ENCODE assay signal across 8 cellular contexts in the genomic region with DNA sequence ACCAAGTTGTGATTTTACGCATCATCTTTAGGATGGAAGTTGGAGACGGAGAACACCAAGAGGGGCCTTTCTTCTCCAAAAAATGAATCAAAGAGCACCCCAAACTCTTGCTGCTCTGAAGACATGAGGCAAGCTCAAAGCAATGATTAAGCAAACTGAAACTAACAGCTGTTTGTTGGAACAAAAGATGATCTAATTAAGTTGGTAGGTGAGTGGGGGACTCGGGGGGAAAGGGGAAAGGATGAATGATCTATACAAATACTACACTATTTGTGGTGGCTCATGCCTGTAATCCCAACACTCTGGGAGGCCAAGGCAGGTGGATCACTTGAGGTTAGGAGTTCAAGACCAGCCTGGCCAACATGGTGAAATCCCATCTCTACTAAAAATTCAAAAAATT.
DNase-seq lines count a peak whose midpoint lies in the region; ATAC-seq, FAIRE-seq and TF ChIP-seq lines count a peak whose summit lies in the region.
"Not testable (repeated sequence)": the region's sequence is repeated elsewhere in the genome, so short reads cannot be mapped to it uniquely, and the experiment has no call there.

No MANE protein-coding gene starts in this region.

- not testable (repeated sequence) for H3K36me3 ChIP-seq in GM12878 (ENCODE audit: control insufficient read depth in 2 of 2, insufficient read depth in 2 of 2, low read length in 1 of 2); skeletal muscle tissue (ENCODE audit: control insufficient read depth in 3 of 3, insufficient read depth in 3 of 3, low read length in 3 of 3)

- in situ Hi-C loops in GM12878 (cut with MboI), result not testable (repeated sequence)

- peaks cover 8 to 15% (median 10%) of the 10 kb centered on the region in 7 donors for H3K9me3 Mint-ChIP-seq in CD14-positive monocyte
- H3K9me3 Mint-ChIP-seq in activated CD8-positive, alpha-beta T cell treated with anti-CD3 and anti-CD28 coated beads for 36 hours; activated naive CD4-positive, alpha-beta T cell treated with anti-CD3 and anti-CD28 coated beads for 36 hours; memory B cell; natural killer cell: not testable (repeated sequence)

- not testable (repeated sequence) for H3K27ac ChIP-seq in GM12878 (ENCODE audit: control insufficient read depth, insufficient read depth)
- H3K27ac ChIP-seq in skeletal muscle tissue (ENCODE audit: low read depth, low read length), result peak overlapping the region; percentile 31

- not testable (repeated sequence) for H3K4me2 ChIP-seq in GM12878 (ENCODE audit: control insufficient read depth, insufficient read depth)

- intact Hi-C loops in CD14-positive monocyte (cut with micrococcal nuclease); activated CD8-positive, alpha-beta T cell treated with anti-CD3 and anti-CD28 coated beads for 36 hours (cut with micrococcal nuclease); activated naive CD4-positive, alpha-beta T cell treated with anti-CD3 and anti-CD28 coated beads for 36 hours (cut with micrococcal nuclease); GM12878 (cut with micrococcal nuclease; ENCODE audit: unreplicated experiment); natural killer cell (cut with micrococcal nuclease): not testable (repeated sequence)

- H3K4me3 Mint-ChIP-seq in CD14-positive monocyte; activated CD8-positive, alpha-beta T cell treated with anti-CD3 and anti-CD28 coated beads for 36 hours; activated naive CD4-positive, alpha-beta T cell treated with anti-CD3 and anti-CD28 coated beads for 36 hours; memory B cell; natural killer cell: not testable (repeated sequence)

- RAD21 ChIA-PET in GM12878 (lab: Charles Lee; ENCODE audit: unreplicated experiment), result not testable (repeated sequence)

- H3K4me1 Mint-ChIP-seq in CD14-positive monocyte, result peaks cover 28% of the 10 kb centered on the region
- H3K4me1 Mint-ChIP-seq in activated CD8-positive, alpha-beta T cell treated with anti-CD3 and anti-CD28 coated beads for 36 hours (ENCODE audit: low read depth), result peaks cover 63% of the 10 kb centered on the region
- peaks cover 47% of the 10 kb centered on the region for H3K4me1 Mint-ChIP-seq in activated naive CD4-positive, alpha-beta T cell treated with anti-CD3 and anti-CD28 coated beads for 36 hours (ENCODE audit: low read depth)
- peaks cover 24% of the 10 kb centered on the region for H3K4me1 Mint-ChIP-seq in memory B cell
- H3K4me1 Mint-ChIP-seq in natural killer cell, result peaks cover 90 to 92% of the 10 kb centered on the region in 2 donors

- not testable (repeated sequence) for TF ChIP-seq POLR2A in GM12878 (IDR thresholded peaks at IDR 0.05; ENCODE audit: low read depth, low read length)

- not testable (repeated sequence) for TF ChIP-seq EP300 in GM12878 (IDR thresholded peaks at IDR 0.05; ENCODE audit: borderline replicate concordance in 1 of 2, control insufficient read depth in 1 of 2, low read depth in 2 of 2, low read length in 2 of 2)

- H3K27me3 Mint-ChIP-seq in CD14-positive monocyte (ENCODE audit: low read depth in 3 of 3); activated CD8-positive, alpha-beta T cell treated with anti-CD3 and anti-CD28 coated beads for 36 hours; activated naive CD4-positive, alpha-beta T cell treated with anti-CD3 and anti-CD28 coated beads for 36 hours (ENCODE audit: low read depth); memory B cell; natural killer cell (ENCODE audit: low read depth in 2 of 2): not testable (repeated sequence)

- H3K27ac Mint-ChIP-seq in CD14-positive monocyte, result peak overlapping the region; percentile 28 to 89 (median 84)
- not testable (repeated sequence) for H3K27ac Mint-ChIP-seq in activated CD8-positive, alpha-beta T cell treated with anti-CD3 and anti-CD28 coated beads for 36 hours; activated naive CD4-positive, alpha-beta T cell treated with anti-CD3 and anti-CD28 coated beads for 36 hours
- peak overlapping the region; percentile 9 for H3K27ac Mint-ChIP-seq in memory B cell
- H3K27ac Mint-ChIP-seq in natural killer cell, result peak overlapping the region; percentile 1 to 27

- DNase-seq in CD14-positive monocyte (ENCODE audit: low spot score); GM12878 (ENCODE audit: low read depth, low spot score); memory B cell (ENCODE audit: low spot score in 2 of 2); natural killer cell: not testable (repeated sequence)
- peak; percentile 18 for DNase-seq in NCI-H69 (lab: John Stamatoyannopoulos, UW)
- DNase-seq in activated CD8-positive, alpha-beta T cell treated with anti-CD3 and anti-CD28 coated beads for 36 hours, result peak; percentile 34
- peak; percentile 43 for DNase-seq in activated naive CD4-positive, alpha-beta T cell treated with anti-CD3 and anti-CD28 coated beads for 36 hours

- peaks cover 32 to 39% of the 10 kb centered on the region in 2 donors for H3K36me3 Mint-ChIP-seq in CD14-positive monocyte
- H3K36me3 Mint-ChIP-seq in activated CD8-positive, alpha-beta T cell treated with anti-CD3 and anti-CD28 coated beads for 36 hours (ENCODE audit: low read depth), result peaks cover 48% of the 10 kb centered on the region
- peaks cover 33% of the 10 kb centered on the region for H3K36me3 Mint-ChIP-seq in activated naive CD4-positive, alpha-beta T cell treated with anti-CD3 and anti-CD28 coated beads for 36 hours (ENCODE audit: low read depth)
- H3K36me3 Mint-ChIP-seq in memory B cell, result peaks cover 23% of the 10 kb centered on the region
- H3K36me3 Mint-ChIP-seq in natural killer cell, result not testable (repeated sequence)

- H2AFZ ChIP-seq in GM12878 (ENCODE audit: control insufficient read depth, low read depth, low read length), result not testable (repeated sequence)

- BruUV-seq in GM12878 (replicated peaks; lab: Mats Ljungman, UMichigan), result not testable (repeated sequence)

- SMC1A ChIA-PET in GM12878 (lab: Charles Lee; ENCODE audit: uncharacterized antibody, unreplicated experiment), result interaction anchor here (1.0 to 1.5 kb wide), 3 partner anchors 17 to 63 kb away, joined by 3 to 4 read pairs (median 4); no protein-coding TSS in a partner anchor

- H3K4me1 ChIP-seq in GM12878 (ENCODE audit: control insufficient read depth, insufficient read depth, low read length) (peaks cover 12% of the 10 kb centered on the region), skeletal muscle tissue (ENCODE audit: control insufficient read depth in 3 of 3, insufficient read depth in 3 of 3, low read length in 3 of 3) (peaks cover 10 to 28% (median 26%) of the 10 kb centered on the region in 3 donors)

- not testable (repeated sequence) for H3K9me3 ChIP-seq in GM12878 (replicated peaks; ENCODE audit: control insufficient read depth, insufficient read depth, low read length); skeletal muscle tissue (ENCODE audit: control insufficient read depth in 3 of 3, low read length in 3 of 3)

- not testable (repeated sequence) for TF ChIP-seq RAD21 in GM12878 (IDR thresholded peaks at IDR 0.05; ENCODE audit: insufficient read depth, low read depth, low read length)

- CTCF ChIA-PET in activated CD8-positive, alpha-beta T cell treated with anti-CD3 and anti-CD28 coated beads for 36 hours (lab: Charles Lee), result interaction anchor here (1.0 to 1.5 kb wide), 4 partner anchors 9 to 22 kb away, joined by 3 to 4 read pairs (median 3); no protein-coding TSS in a partner anchor
- CTCF ChIA-PET in activated naive CD4-positive, alpha-beta T cell treated with anti-CD3 and anti-CD28 coated beads for 36 hours (lab: Charles Lee); GM12878 (lab: Yijun Ruan, JAX): not testable (repeated sequence)

- not testable (repeated sequence) for H3K27me3 ChIP-seq in GM12878 (replicated peaks in 1 of 2; ENCODE audit: control insufficient read depth in 2 of 2, insufficient read depth in 2 of 2, low read length in 1 of 2); skeletal muscle tissue (ENCODE audit: control insufficient read depth in 3 of 3, insufficient read depth in 3 of 3, low read length in 3 of 3)

- not testable (repeated sequence) for FAIRE-seq in GM12878 (lab: Jason Lieb, UNC)

- not testable (repeated sequence) for TF ChIP-seq CTCF in CD14-positive monocyte (IDR thresholded peaks at IDR 0.05); activated CD8-positive, alpha-beta T cell treated with anti-CD3 and anti-CD28 coated beads for 36 hours (IDR thresholded peaks at IDR 0.05); GM12878 (IDR thresholded peaks at IDR 0.05 in 2 of 3, conservative IDR thresholded peaks at IDR 0.05 in 1 of 3; ENCODE audit: control insufficient read depth in 2 of 3, extremely low read depth in 1 of 3, insufficient read depth in 1 of 3, low read depth in 3 of 3, low read length in 3 of 3); natural killer cell (IDR thresholded peaks at IDR 0.05)

- H3K4me3 ChIP-seq in GM12878, result not testable (repeated sequence)
- peak overlapping the region in 1 of 3 donors; percentile 18 for H3K4me3 ChIP-seq in skeletal muscle tissue (ENCODE audit: low read length in 3 of 3)

- H4K20me1 ChIP-seq in GM12878 (ENCODE audit: control insufficient read depth, insufficient read depth), result not testable (repeated sequence)

- ATAC-seq in activated CD8-positive, alpha-beta T cell treated with anti-CD3 and anti-CD28 coated beads for 36 hours, result peak; percentile 49
- ATAC-seq in GM12878, result peak; percentile 35; the same call in 1 of the 3 replicates
- ATAC-seq in memory B cell (ENCODE audit: low read depth); natural killer cell: not testable (repeated sequence)

- H3K79me2 ChIP-seq in GM12878 (ENCODE audit: control insufficient read depth, insufficient read depth, low read length), result not testable (repeated sequence)

- WGBS in GM12878 (ENCODE audit: insufficient coverage, insufficient replicate concordance, low lambda C conversion rate, missing lambda C conversion rate), result 67% methylated on average over 3 of the region's 3 CpGs

- not testable (repeated sequence) for H3K9ac ChIP-seq in GM12878 (ENCODE audit: control insufficient read depth, insufficient read depth, low read length); skeletal muscle tissue (ENCODE audit: low read depth in 1 of 3, low read length in 3 of 3)

- POLR2A ChIA-PET in activated CD8-positive, alpha-beta T cell treated with anti-CD3 and anti-CD28 coated beads for 36 hours (lab: Charles Lee), result interaction anchor here (0.6 to 0.7 kb wide), 2 partner anchors 15 to 208 kb away, joined by 3 to 5 read pairs; no protein-coding TSS in a partner anchor
- POLR2A ChIA-PET in GM12878 (lab: Charles Lee), result interaction anchor here (0.6 kb wide), 1 partner anchor 246 kb away, joined by 3 read pairs; no protein-coding TSS in a partner anchor
